In the genomic region with DNA sequence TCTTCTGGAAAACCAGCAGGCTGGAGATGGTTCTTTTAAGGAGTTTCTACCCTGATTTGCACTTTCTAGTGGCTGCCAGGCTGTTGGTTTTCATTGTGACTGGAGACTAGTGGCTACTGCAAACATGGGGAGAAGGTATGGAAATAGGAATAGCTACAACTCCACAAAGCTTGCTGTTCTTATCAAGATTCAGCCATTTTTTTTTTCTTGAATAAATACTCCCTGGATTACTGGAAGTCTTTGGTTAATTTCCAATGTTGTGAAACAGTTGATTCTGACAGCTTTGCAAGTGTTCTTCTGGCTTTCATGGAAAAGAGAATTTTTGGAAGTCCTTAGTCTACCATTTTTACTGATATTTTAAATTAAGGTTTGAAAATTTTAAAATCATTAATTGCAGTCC, we compare ENCODE assay signal across 20 cellular contexts.
DNase-seq lines count a peak whose midpoint lies in the region; ATAC-seq and TF ChIP-seq lines count a peak whose summit lies in the region.
"Had no signal": no experiment of that assay in that cellular context is flagged by ENCODE, and none has a peak within 500 bp of the region (broad histone marks: within the 10 kb centered on the region; RNA-seq: fewer than 3 reads in every experiment).

No MANE protein-coding gene starts in this region.

- H3F3A ChIP-seq in smooth muscle cell (ENCODE audit: low read depth), result no peaks in the 10 kb centered on the region

- no peak overlapping the region for H4K91ac ChIP-seq in IMR-90 (ENCODE audit: insufficient read depth, low read depth, low read length)

- no peaks in the 10 kb centered on the region; the same call in 1 of the 2 replicates for H3K9me1 ChIP-seq in IMR-90 (ENCODE audit: insufficient read depth, low read length)

- H2AFZ ChIP-seq in IMR-90 (replicated peaks; ENCODE audit: low read length, poor library complexity), result no peak overlapping the region
- peak overlapping the region; percentile 12 for H2AFZ ChIP-seq in smooth muscle cell (ENCODE audit: low read depth)

- no TSS peak for BruUV-seq in IMR-90 (replicated peaks; lab: Mats Ljungman, UMichigan)

- no peak overlapping the region for H2BK20ac ChIP-seq in IMR-90 (ENCODE audit: low read depth, low read length)

- H2BK5ac ChIP-seq in IMR-90 (ENCODE audit: low read depth, low read length, poor library complexity, severe bottlenecking), result no peak overlapping the region

- H3K79me2 ChIP-seq in smooth muscle cell (ENCODE audit: low read depth), result no peaks in the 10 kb centered on the region

- no peak overlapping the region for H3K56ac ChIP-seq in IMR-90 (ENCODE audit: extremely low read depth, insufficient read depth, low read length)

- H3K4me2 ChIP-seq in IMR-90 (ENCODE audit: low read depth, low read length) (no peak overlapping the region), smooth muscle cell (no peak overlapping the region)
- H3K4me2 ChIP-seq: BLaER1 treated with 17β-estradiol and CSF1 and Interleukin-3, amounts not matched to agents 10 nM and 100 nM had no signal

- H2BK120ac ChIP-seq in IMR-90 (ENCODE audit: low read depth, low read length), result no peak overlapping the region

- H3K23ac ChIP-seq in IMR-90 (ENCODE audit: low read depth, low read length), result no peak overlapping the region

- peak overlapping the region; percentile 64; the same call in 1 of the 2 replicates for H4K5ac ChIP-seq in IMR-90 (ENCODE audit: low read depth, low read length)

- H4K8ac ChIP-seq in IMR-90 (ENCODE audit: low read depth in 2 of 2, low read length in 2 of 2), result no peak overlapping the region

- H2AK9ac ChIP-seq in IMR-90 (replicated peaks; ENCODE audit: low read depth, low read length, poor library complexity), result no peak overlapping the region

- no peak overlapping the region for H3K14ac ChIP-seq in IMR-90 (replicated peaks; ENCODE audit: low read depth, low read length)

- H3K9me3 ChIP-seq in IMR-90 (ENCODE audit: control insufficient read depth, insufficient read depth, low read length) (no peaks in the 10 kb centered on the region), smooth muscle cell (replicated peaks; ENCODE audit: low read depth) (no peaks in the 10 kb centered on the region)
- H3K9me3 ChIP-seq: BLaER1 treated with 17β-estradiol and CSF1 and Interleukin-3, amounts not matched to agents 10 nM and 100 nM had no signal

- peak overlapping the region; percentile 5; the same call in 1 of the 2 replicates for H3K27ac ChIP-seq in IMR-90 (ENCODE audit: insufficient read depth, low read length)
- no peak overlapping the region for H3K27ac ChIP-seq in smooth muscle cell (ENCODE audit: low read depth)
- H3K27ac ChIP-seq: BLaER1 treated with 17β-estradiol and CSF1 and Interleukin-3, amounts not matched to agents 10 nM and 100 nM; RWPE1; SK-N-MC had no signal

- H4K20me1 ChIP-seq in IMR-90 (ENCODE audit: insufficient read depth, low read length) (no peaks in the 10 kb centered on the region), smooth muscle cell (ENCODE audit: low read depth) (no peaks in the 10 kb centered on the region)
- H4K20me1 ChIP-seq: BLaER1 treated with 17β-estradiol and CSF1 and Interleukin-3, amounts not matched to agents 10 nM and 100 nM had no signal

- no peak for ATAC-seq in IMR-90 (ENCODE audit: low read depth)

- H3K27me3 ChIP-seq in IMR-90 (ENCODE audit: control insufficient read depth, insufficient read depth, low read length) (no peaks in the 10 kb centered on the region), smooth muscle cell (ENCODE audit: low read depth) (no peaks in the 10 kb centered on the region)
- H3K27me3 ChIP-seq: BLaER1 treated with 17β-estradiol and CSF1 and Interleukin-3, amounts not matched to agents 10 nM and 100 nM had no signal

- H3K4me1 ChIP-seq in IMR-90 (ENCODE audit: control insufficient read depth, insufficient read depth, low read length) (no peaks in the 10 kb centered on the region), smooth muscle cell (ENCODE audit: low read depth) (no peaks in the 10 kb centered on the region)
- H3K4me1 ChIP-seq: BLaER1 treated with 17β-estradiol and CSF1 and Interleukin-3, amounts not matched to agents 10 nM and 100 nM had no signal

- H3K4me3 ChIP-seq in IMR-90 (ENCODE audit: insufficient read depth, low read depth, low read length), result no peak overlapping the region
- H3K4me3 ChIP-seq in choroid plexus epithelial cell (ENCODE audit: low read depth, low read length), result no peak overlapping the region
- no peak overlapping the region for H3K4me3 ChIP-seq in fibroblast of villous mesenchyme (ENCODE audit: low read depth, low read length)
- H3K4me3 ChIP-seq in smooth muscle cell, result no peak overlapping the region
- H3K4me3 ChIP-seq: BLaER1 treated with 17β-estradiol and CSF1 and Interleukin-3, amounts not matched to agents 10 nM and 100 nM; SK-N-MC had no signal

- dilution Hi-C loops in IMR-90 (cut with HindIII; ENCODE audit: low sequenced_read_pairs, unreplicated experiment), result no loop called here

- no peak overlapping the region for H3K4ac ChIP-seq in IMR-90 (ENCODE audit: low read depth, low read length)

- H3K36me3 ChIP-seq in IMR-90 (ENCODE audit: control insufficient read depth, insufficient read depth, low read length), result no peaks in the 10 kb centered on the region
- H3K36me3 ChIP-seq in smooth muscle cell (ENCODE audit: low read depth), result no peaks in the 10 kb centered on the region
- H3K36me3 ChIP-seq: BLaER1 treated with 17β-estradiol and CSF1 and Interleukin-3, amounts not matched to agents 10 nM and 100 nM had no signal

- DNase-seq in IMR-90 (peak; percentile 7), choroid plexus epithelial cell (ENCODE audit: low read depth) (peak; percentile 36), fibroblast of villous mesenchyme (ENCODE audit: low read depth) (peak; percentile 64), smooth muscle cell (lab: John Stamatoyannopoulos, UW; ENCODE audit: unreplicated experiment) (no peak), COLO829 (ENCODE audit: low spot score) (no peak), NCI-H526 treated with DMSO at 0.1 percent for 48 hours (lab: John Stamatoyannopoulos, UW) (no peak)
- DNase-seq in activated CD4-positive, alpha-beta T cell treated with anti-CD3 and anti-CD28 coated beads for 1 hour, result no peak
- DNase-seq: Calu3; CD4-positive, alpha-beta memory T cell; DMS153; Kasumi-1; NCI-H1436; NCI-H187 treated with DMSO at 0.1 percent for 48 hours; NCI-H510A; NCI-H774; NK-92 treated with Interleukin-12 subunit alpha and Interleukin-12 subunit beta, amount 100 ng/mL, for 24 hours; SHP77 treated with DMSO at 0.1 percent for 48 hours had no signal

- no peak overlapping the region for H2AK5ac ChIP-seq in IMR-90 (ENCODE audit: low read depth, low read length)

- POLR2A ChIA-PET in IMR-90 (lab: Charles Lee; ENCODE audit: unreplicated experiment), result no interaction called here

- no peak overlapping the region; the same call in 1 of the 2 replicates for H3K18ac ChIP-seq in IMR-90 (ENCODE audit: low read depth, low read length)

- TF ChIP-seq POLR2A in IMR-90 (IDR thresholded peaks at IDR 0.05; ENCODE audit: low read depth, low read length), result no peak

- no peak overlapping the region for H2BK15ac ChIP-seq in IMR-90 (ENCODE audit: low read depth, low read length)

- CTCF ChIA-PET in IMR-90 (lab: Yijun Ruan, JAX), result no interaction called here

- no peak for TF ChIP-seq RAD21 in IMR-90 (IDR thresholded peaks at IDR 0.05; ENCODE audit: low read length)

- no peak overlapping the region for H3K9ac ChIP-seq in IMR-90 (ENCODE audit: low read depth, low read length)
- H3K9ac ChIP-seq in smooth muscle cell (ENCODE audit: low read depth), result no peak overlapping the region
- H3K9ac ChIP-seq: BLaER1 treated with 17β-estradiol and CSF1 and Interleukin-3, amounts not matched to agents 10 nM and 100 nM had no signal

- H3K79me1 ChIP-seq in IMR-90 (ENCODE audit: low read depth in 1 of 2, low read length in 2 of 2), result no peaks in the 10 kb centered on the region

- intact Hi-C loops in IMR-90 (cut with micrococcal nuclease), result no loop called here

- TF ChIP-seq CTCF in IMR-90 (conservative IDR thresholded peaks at IDR 0.05; ENCODE audit: low read depth, low read length), result no peak
- TF ChIP-seq CTCF in choroid plexus epithelial cell (conservative IDR thresholded peaks at IDR 0.05; ENCODE audit: low read depth, low read length), result no peak
- no peak for TF ChIP-seq CTCF in fibroblast of villous mesenchyme (IDR thresholded peaks at IDR 0.05; ENCODE audit: insufficient read depth, low read depth, low read length)
- TF ChIP-seq CTCF in smooth muscle cell (IDR thresholded peaks at IDR 0.05; ENCODE audit: borderline replicate concordance, insufficient read depth, poor library complexity, severe bottlenecking), result no peak

- in situ Hi-C loops in IMR-90 (cut with MboI; ENCODE audit: low sequenced_read_pairs), result no loop called here

TF ChIP-seq in IMR-90, 13 proteins besides CTCF, POLR2A, EP300 and RAD21:
- TF ChIP-seq NFE2L2 (IDR thresholded peaks at IDR 0.05; ENCODE audit: low read depth, low read length) (no peak), RFX5 (IDR thresholded peaks at IDR 0.05; ENCODE audit: low read depth, low read length) (no peak), MXI1 (IDR thresholded peaks at IDR 0.05; ENCODE audit: borderline replicate concordance, low read depth, low read length) (no peak), CHD1 (IDR thresholded peaks at IDR 0.05; ENCODE audit: low read depth, low read length) (no peak), RCOR1 (IDR thresholded peaks at IDR 0.05; ENCODE audit: insufficient replicate concordance, low read length) (no peak), FOS (IDR thresholded peaks at IDR 0.05; ENCODE audit: low read depth, low read length) (no peak), MAFK (IDR thresholded peaks at IDR 0.05; ENCODE audit: low read depth, low read length) (no peak)
- TF ChIP-seq, protein P1, sequence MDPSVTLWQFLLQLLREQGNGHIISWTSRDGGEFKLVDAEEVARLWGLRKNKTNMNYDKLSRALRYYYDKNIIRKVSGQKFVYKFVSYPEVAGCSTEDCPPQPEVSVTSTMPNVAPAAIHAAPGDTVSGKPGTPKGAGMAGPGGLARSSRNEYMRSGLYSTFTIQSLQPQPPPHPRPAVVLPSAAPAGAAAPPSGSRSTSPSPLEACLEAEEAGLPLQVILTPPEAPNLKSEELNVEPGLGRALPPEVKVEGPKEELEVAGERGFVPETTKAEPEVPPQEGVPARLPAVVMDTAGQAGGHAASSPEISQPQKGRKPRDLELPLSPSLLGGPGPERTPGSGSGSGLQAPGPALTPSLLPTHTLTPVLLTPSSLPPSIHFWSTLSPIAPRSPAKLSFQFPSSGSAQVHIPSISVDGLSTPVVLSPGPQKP (IDR thresholded peaks at IDR 0.05; ENCODE audit: borderline replicate concordance, low read depth, low read length), result no peak
TF ChIP-seq in IMR-90: peak in this region for 0.

Comparison
In these comparisons a context has a peak if more than half of its experiments do, and no peak if none do; other contexts are left out.
1. DNase-seq: peak in IMR-90 (single experiment), choroid plexus epithelial cell (single experiment) and fibroblast of villous mesenchyme (single experiment); none in smooth muscle cell (single experiment), COLO829 (single experiment), NCI-H526 treated with DMSO at 0.1 percent for 48 hours (single experiment) and activated CD4-positive, alpha-beta T cell treated with anti-CD3 and anti-CD28 coated beads for 1 hour (single experiment).